In the genomic region with DNA sequence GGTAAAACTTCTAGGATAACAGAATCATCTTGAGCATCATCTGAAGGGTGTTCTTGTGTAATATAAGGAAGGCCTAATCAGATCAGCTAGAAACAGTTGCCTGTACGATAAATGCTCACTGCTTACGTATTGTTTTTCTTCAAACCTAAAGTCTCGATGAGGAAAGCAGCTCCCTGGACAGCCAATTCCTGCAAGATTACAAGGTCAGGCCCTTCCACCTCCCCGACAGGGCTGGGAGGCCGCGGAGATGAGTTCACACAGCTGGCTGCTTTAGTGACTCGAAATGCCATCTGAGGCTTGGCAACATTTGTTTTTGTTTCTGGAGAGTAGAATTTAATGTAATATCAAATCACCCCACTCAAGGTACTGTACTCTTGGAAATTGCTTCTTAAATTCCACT, we compare ENCODE assay signal across 1 cellular context.
TF ChIP-seq lines count a peak whose summit lies in the region.

No MANE protein-coding gene starts in this region.

TF ChIP-seq in GM23338, 12 proteins besides CTCF, POLR2A, EP300 and RAD21 (continued from another document):
- TF ChIP-seq ETS1 (IDR thresholded peaks at IDR 0.05) (no peak), ZNF331 (CRISPR knock-in tag; IDR thresholded peaks at IDR 0.05; ENCODE audit: low read depth) (no peak), JUNB (IDR thresholded peaks at IDR 0.05; ENCODE audit: unreplicated experiment) (no peak), EZH2 (IDR thresholded peaks at IDR 0.05; ENCODE audit: low read depth, unreplicated experiment) (no peak), CREB1 (CRISPR knock-in tag; IDR thresholded peaks at IDR 0.05; ENCODE audit: low read depth) (no peak), EZH2phosphoT487 (IDR thresholded peaks at IDR 0.05; ENCODE audit: unreplicated experiment) (no peak)
- TF ChIP-seq, protein P1, sequence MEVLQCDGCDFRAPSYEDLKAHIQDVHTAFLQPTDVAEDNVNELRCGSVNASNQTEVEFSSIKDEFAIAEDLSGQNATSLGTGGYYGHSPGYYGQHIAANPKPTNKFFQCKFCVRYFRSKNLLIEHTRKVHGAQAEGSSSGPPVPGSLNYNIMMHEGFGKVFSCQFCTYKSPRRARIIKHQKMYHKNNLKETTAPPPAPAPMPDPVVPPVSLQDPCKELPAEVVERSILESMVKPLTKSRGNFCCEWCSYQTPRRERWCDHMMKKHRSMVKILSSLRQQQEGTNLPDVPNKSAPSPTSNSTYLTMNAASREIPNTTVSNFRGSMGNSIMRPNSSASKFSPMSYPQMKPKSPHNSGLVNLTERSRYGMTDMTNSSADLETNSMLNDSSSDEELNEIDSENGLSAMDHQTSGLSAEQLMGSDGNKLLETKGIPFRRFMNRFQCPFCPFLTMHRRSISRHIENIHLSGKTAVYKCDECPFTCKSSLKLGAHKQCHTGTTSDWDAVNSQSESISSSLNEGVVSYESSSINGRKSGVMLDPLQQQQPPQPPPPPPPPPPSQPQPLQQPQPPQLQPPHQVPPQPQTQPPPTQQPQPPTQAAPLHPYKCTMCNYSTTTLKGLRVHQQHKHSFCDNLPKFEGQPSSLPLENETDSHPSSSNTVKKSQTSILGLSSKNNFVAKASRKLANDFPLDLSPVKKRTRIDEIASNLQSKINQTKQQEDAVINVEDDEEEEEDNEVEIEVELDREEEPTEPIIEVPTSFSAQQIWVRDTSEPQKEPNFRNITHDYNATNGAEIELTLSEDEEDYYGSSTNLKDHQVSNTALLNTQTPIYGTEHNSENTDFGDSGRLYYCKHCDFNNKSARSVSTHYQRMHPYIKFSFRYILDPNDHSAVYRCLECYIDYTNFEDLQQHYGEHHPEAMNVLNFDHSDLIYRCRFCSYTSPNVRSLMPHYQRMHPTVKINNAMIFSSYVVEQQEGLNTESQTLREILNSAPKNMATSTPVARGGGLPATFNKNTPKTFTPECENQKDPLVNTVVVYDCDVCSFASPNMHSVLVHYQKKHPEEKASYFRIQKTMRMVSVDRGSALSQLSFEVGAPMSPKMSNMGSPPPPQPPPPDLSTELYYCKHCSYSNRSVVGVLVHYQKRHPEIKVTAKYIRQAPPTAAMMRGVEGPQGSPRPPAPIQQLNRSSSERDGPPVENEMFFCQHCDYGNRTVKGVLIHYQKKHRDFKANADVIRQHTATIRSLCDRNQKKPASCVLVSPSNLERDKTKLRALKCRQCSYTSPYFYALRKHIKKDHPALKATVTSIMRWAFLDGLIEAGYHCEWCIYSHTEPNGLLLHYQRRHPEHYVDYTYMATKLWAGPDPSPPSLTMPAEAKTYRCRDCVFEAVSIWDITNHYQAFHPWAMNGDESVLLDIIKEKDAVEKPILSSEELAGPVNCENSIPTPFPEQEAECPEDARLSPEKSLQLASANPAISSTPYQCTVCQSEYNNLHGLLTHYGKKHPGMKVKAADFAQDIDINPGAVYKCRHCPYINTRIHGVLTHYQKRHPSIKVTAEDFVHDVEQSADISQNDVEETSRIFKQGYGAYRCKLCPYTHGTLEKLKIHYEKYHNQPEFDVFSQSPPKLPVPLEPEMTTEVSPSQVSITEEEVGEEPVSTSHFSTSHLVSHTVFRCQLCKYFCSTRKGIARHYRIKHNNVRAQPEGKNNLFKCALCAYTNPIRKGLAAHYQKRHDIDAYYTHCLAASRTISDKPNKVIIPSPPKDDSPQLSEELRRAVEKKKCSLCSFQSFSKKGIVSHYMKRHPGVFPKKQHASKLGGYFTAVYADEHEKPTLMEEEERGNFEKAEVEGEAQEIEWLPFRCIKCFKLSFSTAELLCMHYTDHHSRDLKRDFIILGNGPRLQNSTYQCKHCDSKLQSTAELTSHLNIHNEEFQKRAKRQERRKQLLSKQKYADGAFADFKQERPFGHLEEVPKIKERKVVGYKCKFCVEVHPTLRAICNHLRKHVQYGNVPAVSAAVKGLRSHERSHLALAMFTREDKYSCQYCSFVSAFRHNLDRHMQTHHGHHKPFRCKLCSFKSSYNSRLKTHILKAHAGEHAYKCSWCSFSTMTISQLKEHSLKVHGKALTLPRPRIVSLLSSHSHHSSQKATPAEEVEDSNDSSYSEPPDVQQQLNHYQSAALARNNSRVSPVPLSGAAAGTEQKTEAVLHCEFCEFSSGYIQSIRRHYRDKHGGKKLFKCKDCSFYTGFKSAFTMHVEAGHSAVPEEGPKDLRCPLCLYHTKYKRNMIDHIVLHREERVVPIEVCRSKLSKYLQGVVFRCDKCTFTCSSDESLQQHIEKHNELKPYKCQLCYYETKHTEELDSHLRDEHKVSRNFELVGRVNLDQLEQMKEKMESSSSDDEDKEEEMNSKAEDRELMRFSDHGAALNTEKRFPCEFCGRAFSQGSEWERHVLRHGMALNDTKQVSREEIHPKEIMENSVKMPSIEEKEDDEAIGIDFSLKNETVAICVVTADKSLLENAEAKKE (CRISPR knock-in tag; IDR thresholded peaks at IDR 0.05) = no peak
